Comparison of ENCODE assay signal across 8 cellular contexts in genomic region chr1:200866521-200866920, GRCh38. TPM values are rescaled to one million over a fixed set of nuclear protein-coding genes. Genes with fewer than 3 reads are reported as not detected.
DNase-seq lines count a peak whose midpoint lies in the region; ATAC-seq and TF ChIP-seq lines count a peak whose summit lies in the region.

No MANE protein-coding gene starts in this region.

- H3K4me3 ChIP-seq in fibroblast of lung (replicated peaks in 1 of 4; ENCODE audit: control extremely low read depth in 1 of 4, insufficient read depth in 1 of 4, low read depth in 3 of 4, low read length in 4 of 4) (no peak overlapping the region), Karpas-422 (ENCODE audit: low read length) (no peak overlapping the region)

- peaks cover 2% of the 10 kb centered on the region for H3K36me3 ChIP-seq in fibroblast of lung (ENCODE audit: control insufficient read depth, insufficient read depth, low read length)
- H3K36me3 ChIP-seq in Karpas-422 (ENCODE audit: insufficient read depth, low read length), result peaks cover 23% of the 10 kb centered on the region

- in situ Hi-C loops in GM13976 (cut with MboI; ENCODE audit: low sequenced_read_pairs, unreplicated experiment), result no loop called here

- H3K27ac ChIP-seq in fibroblast of lung (ENCODE audit: insufficient read depth, low read length), result no peak overlapping the region
- no peak overlapping the region for H3K27ac ChIP-seq in Karpas-422 (ENCODE audit: low read length)

- H3K4me2 ChIP-seq in fibroblast of lung (ENCODE audit: extremely low read depth, insufficient read depth, low read length), result no peak overlapping the region
- H3K4me2 ChIP-seq in Karpas-422 (ENCODE audit: low read depth, low read length, poor library complexity, severe bottlenecking), result no peak overlapping the region

- intact Hi-C loops in posterior cingulate gyrus (cut with DNase I), result no loop called here

- ATAC-seq in GM19455 (IDR thresholded peaks at IDR 0.05; ENCODE audit: unreplicated experiment), result peak; percentile 87
- ATAC-seq in HG03196 (IDR thresholded peaks at IDR 0.05; ENCODE audit: unreplicated experiment), result peak; percentile 84

- H2AFZ ChIP-seq in fibroblast of lung (ENCODE audit: low read length) (no peak overlapping the region), Karpas-422 (ENCODE audit: low read length) (no peak overlapping the region)

- H3K9me2 ChIP-seq in Karpas-422 (replicated peaks; ENCODE audit: insufficient read depth, low read length), result no peaks in the 10 kb centered on the region

- H3K27me3 ChIP-seq in fibroblast of lung (ENCODE audit: control insufficient read depth, insufficient read depth, low read length) (peaks cover 11% of the 10 kb centered on the region), Karpas-422 (ENCODE audit: low read length) (no peaks in the 10 kb centered on the region)

- H4K20me1 ChIP-seq in fibroblast of lung (ENCODE audit: control insufficient read depth, extremely low read depth, insufficient read depth, low read length), result no peaks in the 10 kb centered on the region
- no peaks in the 10 kb centered on the region; the same call in 1 of the 2 replicates for H4K20me1 ChIP-seq in Karpas-422 (ENCODE audit: insufficient read depth, low read depth, low read length)

- H3K9me3 ChIP-seq in fibroblast of lung (ENCODE audit: control insufficient read depth, insufficient read depth, low read depth, low read length) (no peaks in the 10 kb centered on the region), Karpas-422 (ENCODE audit: low read length) (no peaks in the 10 kb centered on the region)

- DNase-seq in GM13976 (ENCODE audit: low spot score) (peak; percentile 81), fibroblast of lung (ENCODE audit: low read depth in 2 of 2) (peak; percentile 18 to 23), AG20443 (ENCODE audit: low spot score) (no peak), Karpas-422 (no peak), NCI-H128 (lab: John Stamatoyannopoulos, UW; ENCODE audit: unreplicated experiment) (no peak), posterior cingulate gyrus (no peak)

- H3K9ac ChIP-seq in fibroblast of lung (ENCODE audit: insufficient read depth, low read length) (no peak overlapping the region), Karpas-422 (ENCODE audit: low read length) (no peak overlapping the region)

- H3K4me1 ChIP-seq in fibroblast of lung (ENCODE audit: control insufficient read depth, extremely low read depth, insufficient read depth, low read length) (no peaks in the 10 kb centered on the region), Karpas-422 (ENCODE audit: low read length) (peaks cover 10% of the 10 kb centered on the region)

- TF ChIP-seq CTCF in GM13976 (IDR thresholded peaks at IDR 0.05; ENCODE audit: borderline replicate concordance, control extremely low read depth, extremely low read depth, insufficient read depth, missing control alignments), result no peak
- no peak for TF ChIP-seq CTCF in fibroblast of lung (conservative IDR thresholded peaks at IDR 0.05 in 1 of 2, IDR thresholded peaks at IDR 0.05 in 1 of 2; ENCODE audit: low read depth in 1 of 2, low read length in 2 of 2)

- no peaks in the 10 kb centered on the region for H3K79me2 ChIP-seq in fibroblast of lung (ENCODE audit: control insufficient read depth, insufficient read depth, low read length)
- H3K79me2 ChIP-seq in Karpas-422 (ENCODE audit: low read length), result no peaks in the 10 kb centered on the region

RNA-seq across cellular contexts. Expression of gene GPR25, which starts 6.3 kb away (rescaled TPM):
- total RNA-seq in fibroblast of lung, result not detected in 2 replicates
- not detected in 2 replicates for polyA plus RNA-seq in fibroblast of lung
- polyA plus RNA-seq in fibroblast of lung (2012), result not detected in 2 replicates
- polyA minus RNA-seq in fibroblast of lung (ENCODE audit: low replicate concordance), result not detected in 2 replicates
- not detected in 2 replicates for total RNA-seq in Karpas-422 (2014; rRNA removed; shearing (Covaris generic); ENCODE audit: low replicate concordance)

RNA-seq across cellular contexts. Expression of gene INAVA, which starts 28.2 kb away (rescaled TPM):
- total RNA-seq in fibroblast of lung, result not detected in 2 replicates
- 0.02 and 0.03 TPM in 2 replicates for polyA plus RNA-seq in fibroblast of lung
- 0.12 and 0.13 TPM in 2 replicates for polyA plus RNA-seq in fibroblast of lung (2012)
- polyA minus RNA-seq in fibroblast of lung (ENCODE audit: low replicate concordance), result not detected in 2 replicates
- total RNA-seq in Karpas-422 (2014; rRNA removed; shearing (Covaris generic); ENCODE audit: low replicate concordance), result not detected in 2 replicates

Comparison
In these comparisons a context has a peak if more than half of its experiments do, and no peak if none do; other contexts are left out.
1. DNase-seq: peak in GM13976 (single experiment) and fibroblast of lung (2 of 2); none in AG20443 (single experiment), Karpas-422 (single experiment), NCI-H128 (single experiment) and posterior cingulate gyrus (0 of 10).